ENCODE assay signal across 2 cellular contexts in the genomic region with DNA sequence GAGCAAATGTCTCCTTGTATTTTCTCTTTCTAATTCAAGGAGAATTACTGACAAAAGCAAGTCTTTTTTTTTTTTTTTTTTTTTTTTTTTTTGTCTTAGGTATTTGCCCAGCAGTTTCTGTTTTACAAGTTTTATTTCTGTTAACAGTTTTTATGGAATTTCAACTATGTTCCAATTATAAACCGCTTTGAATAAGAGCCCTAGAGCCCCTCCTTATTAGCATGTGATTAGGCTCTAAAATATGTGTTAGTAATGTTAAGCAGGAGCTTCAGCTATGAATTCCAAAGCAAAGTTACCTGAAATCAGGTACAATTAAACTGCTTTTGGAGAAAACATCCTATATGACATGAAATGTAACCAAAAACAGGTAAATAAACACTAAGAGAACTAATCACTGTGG.
A peak's percentile ranks its signal among the peaks of the same experiment; 100 is the strongest.
TF ChIP-seq lines count a peak whose summit lies in the region.

No MANE protein-coding gene starts in this region.

TF ChIP-seq in Ishikawa, 13 proteins besides CTCF, POLR2A, EP300 and RAD21:
- TF ChIP-seq TEAD4 (IDR thresholded peaks at IDR 0.05) (0 out of 2 replicates have a peak, but pooled peaks have one; percentile 13), CREB1 (IDR thresholded peaks at IDR 0.05; ENCODE audit: low read depth) (no peak)

TF ChIP-seq in H1, 55 proteins besides CTCF, POLR2A, EP300 and RAD21:
- TF ChIP-seq ASH2L (IDR thresholded peaks at IDR 0.05; ENCODE audit: low read length) (no peak), RNF2 (IDR thresholded peaks at IDR 0.05; ENCODE audit: borderline replicate concordance, low read depth, low read length, missing control alignments, poor library complexity, severe bottlenecking) (no peak)
TF ChIP-seq in H1: peak in this region for 0.
